In the genomic region with DNA sequence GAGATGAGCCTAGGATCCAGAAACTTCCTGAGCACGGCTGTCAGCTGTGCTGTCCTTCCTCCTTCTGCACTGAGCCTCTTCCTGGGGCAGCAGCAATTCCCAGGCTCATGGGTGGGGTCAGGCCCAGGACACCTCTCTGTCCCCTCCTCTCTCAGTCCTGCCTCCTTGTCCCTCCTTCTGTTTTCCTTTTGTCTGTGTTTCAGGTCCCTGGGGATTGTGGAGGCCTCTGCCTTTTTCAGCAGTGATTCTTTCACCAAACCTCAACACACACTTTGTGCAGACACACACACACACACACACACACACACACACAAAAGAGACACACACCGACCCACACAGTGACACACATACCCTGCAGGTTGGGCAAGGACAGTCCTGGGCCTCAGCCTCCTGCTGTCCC, we compare ENCODE assay signal across 3 cellular contexts. TPM values are rescaled to one million over a fixed set of nuclear protein-coding genes. Genes with fewer than 3 reads are reported as not detected.
"Had no signal": no experiment of that assay in that cellular context is flagged by ENCODE, and none has a peak within 500 bp of the region (broad histone marks: within the 10 kb centered on the region; RNA-seq: fewer than 3 reads in every experiment).

A gene (minus strand): TSS at position 101 of the 400 bp plus-strand sequence. CDS start 132 bp downstream, outside the sequence.

RNA-seq across cellular contexts. Expression of the gene that starts here (rescaled TPM):
- total RNA-seq: LHCN-M2, MCF 10A, NCI-H460 had no signal
